ENCODE assay signal across 15 cellular contexts in genomic region chr1:159051436-159051835, GRCh38. TPM values are rescaled to one million over a fixed set of nuclear protein-coding genes. Genes with fewer than 3 reads are reported as not detected.
"Had no signal": no experiment of that assay in that cellular context is flagged by ENCODE, and none has a peak within 500 bp of the region (broad histone marks: within the 10 kb centered on the region; RNA-seq: fewer than 3 reads in every experiment).

No MANE protein-coding gene starts in this region.

- H3K27ac Mint-ChIP-seq: activated naive CD4-positive, alpha-beta T cell treated with anti-CD3 and anti-CD28 coated beads, Interleukin-2, amount 10 ng/mL, durations not matched to agents 7 days and 5 days; type B pancreatic cell had no signal

- H3K4me3 Mint-ChIP-seq: activated naive CD4-positive, alpha-beta T cell treated with anti-CD3 and anti-CD28 coated beads, Interleukin-2, amount 10 ng/mL, durations not matched to agents 7 days and 5 days; type B pancreatic cell had no signal

- ATAC-seq: left cardiac atrium, lower lobe of right lung had no signal

- H3K27me3 Mint-ChIP-seq: activated naive CD4-positive, alpha-beta T cell treated with anti-CD3 and anti-CD28 coated beads, Interleukin-2, amount 10 ng/mL, durations not matched to agents 7 days and 5 days had no signal

- FAIRE-seq: small intestine had no signal

- H3K9me3 Mint-ChIP-seq: activated naive CD4-positive, alpha-beta T cell treated with anti-CD3 and anti-CD28 coated beads, Interleukin-2, amount 10 ng/mL, durations not matched to agents 7 days and 5 days; type B pancreatic cell had no signal

- DNase-seq: activated CD4-positive, alpha-beta T cell treated with anti-CD3 and anti-CD28 coated beads for 4 hours; activated naive CD4-positive, alpha-beta T cell treated with anti-CD3 and anti-CD28 coated beads, Interleukin-2, amount 10 ng/mL, durations not matched to agents 7 days and 5 days; aorta; dorsolateral prefrontal cortex; glutamatergic neuron; left cardiac atrium; lower lobe of right lung; midbrain; small intestine; T1000 had no signal

RNA-seq across cellular contexts. Expression of gene AIM2, which starts 25.1 kb away (rescaled TPM):
- total RNA-seq: chondrocyte, fibroblast of villous mesenchyme, right atrium auricular region, suprapubic skin had no signal
